25 cellular contexts compared by ENCODE assay signal in the genomic region with DNA sequence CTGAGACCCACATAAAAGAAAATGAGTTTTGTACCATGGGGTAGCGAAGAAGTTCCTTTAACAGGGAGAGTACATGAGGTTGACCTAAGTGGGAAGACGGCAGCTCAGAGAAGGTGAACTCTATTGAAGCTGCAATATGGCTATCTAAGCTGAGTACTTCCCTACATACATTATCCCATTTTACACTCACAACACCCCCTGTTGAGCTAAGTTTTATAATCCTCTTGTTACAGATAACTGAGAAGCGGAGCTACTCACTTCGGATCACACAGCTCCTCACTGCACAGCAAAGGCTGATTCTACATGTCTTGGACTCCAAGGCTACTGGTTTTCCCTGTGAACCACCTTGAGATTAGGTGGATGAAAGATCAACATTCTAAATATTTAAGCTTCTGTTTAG. TPM values are rescaled to one million over a fixed set of nuclear protein-coding genes. Genes with fewer than 3 reads are reported as not detected.
"Had no signal": no experiment of that assay in that cellular context is flagged by ENCODE, and none has a peak within 500 bp of the region (broad histone marks: within the 10 kb centered on the region; RNA-seq: fewer than 3 reads in every experiment).

No MANE protein-coding gene starts in this region.

- H3K27ac ChIP-seq: breast epithelium, colonic mucosa, PC-9, SK-N-MC had no signal

- H3K9me3 Mint-ChIP-seq: activated naive CD4-positive, alpha-beta T cell treated with anti-CD3 and anti-CD28 coated beads, Interleukin-2, amount 50 U/mL, for 24 hours; WTC11 had no signal

- H3K4me3 ChIP-seq: breast epithelium, colonic mucosa, PC-9, SK-N-MC had no signal

- H3K36me3 Mint-ChIP-seq: activated naive CD4-positive, alpha-beta T cell treated with anti-CD3 and anti-CD28 coated beads, Interleukin-2, amount 50 U/mL, for 24 hours; WTC11 had no signal

- H3K4me3 Mint-ChIP-seq: activated CD8-positive, alpha-beta T cell treated with anti-CD3 and anti-CD28 coated beads, Interleukin-2, amount 10 ng/mL, durations not matched to agents 7 days and 5 days; activated naive CD4-positive, alpha-beta T cell treated with anti-CD3 and anti-CD28 coated beads, Interleukin-2, amount 50 U/mL, for 24 hours; WTC11 had no signal

- H3K4me2 ChIP-seq: PC-9 had no signal

- H3K9me3 ChIP-seq: breast epithelium, colonic mucosa had no signal

- H3K36me3 ChIP-seq: breast epithelium, colonic mucosa had no signal

- H3K27ac Mint-ChIP-seq: activated CD8-positive, alpha-beta T cell treated with anti-CD3 and anti-CD28 coated beads, Interleukin-2, amount 10 ng/mL, durations not matched to agents 7 days and 5 days; activated naive CD4-positive, alpha-beta T cell treated with anti-CD3 and anti-CD28 coated beads, Interleukin-2, amount 50 U/mL, for 24 hours; WTC11 had no signal

- H2AFZ ChIP-seq: PC-9 had no signal

- DNase-seq: activated CD4-positive, alpha-beta T cell treated with anti-CD3 and anti-CD28 coated beads for 48 hours; activated CD4-positive, alpha-beta T cell treated with anti-CD3 and anti-CD28 coated beads, Interleukin-2, amount 50 U/mL, for 4 hours; activated CD4-positive, CD25-positive, alpha-beta regulatory T cell treated with anti-CD3 and anti-CD28 coated beads, Interleukin-2, amount 50 U/mL, for 72 hours; activated CD8-positive, alpha-beta memory T cell treated with anti-CD3 and anti-CD28 coated beads, Interleukin-2, amount 50 U/mL, for 48 hours; activated CD8-positive, alpha-beta T cell treated with anti-CD3 and anti-CD28 coated beads, Interleukin-2, amount 10 ng/mL, durations not matched to agents 7 days and 5 days; activated T-cell treated with anti-CD3 and anti-CD28 coated beads, Interleukin-2, amount 50 U/mL, for 1 hour; aorta; caudate nucleus; colonic mucosa; Karpas-422; NCI-H1048; NCI-H146; NCI-H187 treated with DMSO at 0.1 percent for 48 hours; NCI-H2171; NCI-H2227 treated with DMSO at 0.1 percent for 48 hours; NCI-H446 treated with DMSO at 0.1 percent for 48 hours; NCI-H526 treated with DMSO at 0.1 percent for 48 hours; PC-9; T-helper 1 cell had no signal

- H3K4me1 Mint-ChIP-seq: activated naive CD4-positive, alpha-beta T cell treated with anti-CD3 and anti-CD28 coated beads, Interleukin-2, amount 50 U/mL, for 24 hours had no signal

- H3K4me1 ChIP-seq: breast epithelium, colonic mucosa had no signal

- H3K27me3 Mint-ChIP-seq: activated naive CD4-positive, alpha-beta T cell treated with anti-CD3 and anti-CD28 coated beads, Interleukin-2, amount 50 U/mL, for 24 hours had no signal

- ATAC-seq: activated CD8-positive, alpha-beta T cell treated with anti-CD3 and anti-CD28 coated beads, Interleukin-2, amount 10 ng/mL, durations not matched to agents 7 days and 5 days; WTC11 had no signal

- H3K27me3 ChIP-seq: breast epithelium, colonic mucosa had no signal

RNA-seq across cellular contexts. Expression of a gene that starts 46.7 kb away (rescaled TPM):
- total RNA-seq: activated CD8-positive, alpha-beta T cell treated with anti-CD3 and anti-CD28 coated beads, Interleukin-2, amount 10 ng/mL, durations not matched to agents 7 days and 5 days; aorta; breast epithelium; cerebellum; colonic mucosa; PC-9; T-helper 2 cell treated with Interferon-gamma antibody and Interleukin-4, amounts not matched to agents 100 ng/mL and 5 ng/mL, for 36 hours; WTC11 had no signal
- polyA plus RNA-seq: aorta had no signal
